Comparison of ENCODE assay signal across 1 cellular context in the genomic region with DNA sequence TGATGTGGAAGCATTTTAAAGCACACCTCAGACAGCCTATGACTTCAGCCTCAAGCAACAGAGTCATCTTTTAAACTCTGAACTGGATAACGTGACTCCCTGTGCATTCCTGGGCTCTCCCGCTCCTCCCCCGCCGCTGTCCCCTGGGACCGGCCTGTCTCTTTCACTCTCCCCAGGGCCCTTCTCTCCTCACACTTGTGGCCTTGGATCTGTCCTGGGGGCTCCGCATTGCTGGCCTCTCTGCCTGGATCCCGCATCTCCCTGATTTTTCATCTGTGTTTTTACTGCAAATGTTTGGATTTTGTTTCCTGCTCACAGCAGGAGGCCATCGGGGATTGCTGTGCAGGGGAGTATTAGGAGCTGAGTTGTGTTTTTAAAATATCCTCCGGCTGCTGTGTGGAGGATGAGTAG.
TF ChIP-seq lines count a peak whose summit lies in the region.

No MANE protein-coding gene starts in this region.

TF ChIP-seq in A549, 52 proteins besides CTCF, POLR2A, EP300 and RAD21 (continued from another document):
- TF ChIP-seq, protein P1, sequence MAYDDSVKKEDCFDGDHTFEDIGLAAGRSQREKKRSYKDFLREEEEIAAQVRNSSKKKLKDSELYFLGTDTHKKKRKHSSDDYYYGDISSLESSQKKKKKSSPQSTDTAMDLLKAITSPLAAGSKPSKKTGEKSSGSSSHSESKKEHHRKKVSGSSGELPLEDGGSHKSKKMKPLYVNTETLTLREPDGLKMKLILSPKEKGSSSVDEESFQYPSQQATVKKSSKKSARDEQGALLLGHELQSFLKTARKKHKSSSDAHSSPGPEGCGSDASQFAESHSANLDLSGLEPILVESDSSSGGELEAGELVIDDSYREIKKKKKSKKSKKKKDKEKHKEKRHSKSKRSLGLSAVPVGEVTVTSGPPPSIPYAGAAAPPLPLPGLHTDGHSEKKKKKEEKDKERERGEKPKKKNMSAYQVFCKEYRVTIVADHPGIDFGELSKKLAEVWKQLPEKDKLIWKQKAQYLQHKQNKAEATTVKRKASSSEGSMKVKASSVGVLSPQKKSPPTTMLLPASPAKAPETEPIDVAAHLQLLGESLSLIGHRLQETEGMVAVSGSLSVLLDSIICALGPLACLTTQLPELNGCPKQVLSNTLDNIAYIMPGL (CRISPR knock-in tag; IDR thresholded peaks at IDR 0.05; ENCODE audit: borderline replicate concordance), result no peak
